8 cellular contexts compared by ENCODE assay signal in the genomic region with DNA sequence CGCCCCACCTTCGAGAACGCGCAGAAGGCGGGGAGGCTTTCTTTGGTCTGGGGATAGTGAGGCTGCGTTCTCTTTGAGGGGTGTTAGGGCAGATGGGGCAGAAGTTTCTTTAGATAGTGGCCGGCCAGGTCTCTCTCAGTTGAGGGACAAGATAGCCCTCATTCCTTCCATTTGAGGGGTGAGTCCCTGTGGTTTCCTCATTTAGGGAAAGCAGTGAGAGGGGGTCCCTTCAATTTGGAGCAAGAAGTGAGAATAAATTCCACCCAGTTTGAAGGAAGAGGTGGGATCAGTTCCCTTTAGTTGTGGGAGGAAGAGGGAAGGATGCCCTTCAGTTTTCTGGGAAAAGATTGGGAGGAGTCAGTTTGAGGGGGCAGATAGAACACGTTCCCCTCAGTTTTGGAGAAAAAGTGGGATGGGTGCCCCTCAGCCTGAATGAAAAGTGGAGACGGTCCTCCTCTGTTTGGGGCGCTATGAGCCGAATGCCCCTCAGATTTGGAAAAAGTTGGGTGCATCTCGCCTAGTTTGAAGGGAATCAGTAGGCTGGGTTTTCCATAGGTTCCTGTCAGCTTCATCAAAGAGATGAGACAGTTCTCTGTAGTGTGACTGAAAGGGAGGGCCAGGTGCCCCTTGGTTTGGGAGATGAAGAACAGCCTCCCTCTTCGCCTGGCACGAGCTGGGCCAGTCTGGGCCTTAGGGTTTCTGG. TPM values are rescaled to one million over a fixed set of nuclear protein-coding genes. Genes with fewer than 3 reads are reported as not detected.
DNase-seq lines count a peak whose midpoint lies in the region; ATAC-seq and TF ChIP-seq lines count a peak whose summit lies in the region.

No MANE protein-coding gene starts in this region.

- no peak for TF ChIP-seq EP300 in upper lobe of left lung (IDR thresholded peaks at IDR 0.05)

- peaks cover 13% of the 10 kb centered on the region for H3K27me3 Mint-ChIP-seq in activated naive CD8-positive, alpha-beta T cell treated with anti-CD3 and anti-CD28 coated beads, Interleukin-2, amount 10 ng/mL, durations not matched to agents 7 days and 5 days

- H3K4me3 Mint-ChIP-seq in activated naive CD8-positive, alpha-beta T cell treated with anti-CD3 and anti-CD28 coated beads, Interleukin-2, amount 10 ng/mL, durations not matched to agents 7 days and 5 days: peak overlapping the region; percentile 82

- no peaks in the 10 kb centered on the region for H3K9me3 Mint-ChIP-seq in activated naive CD8-positive, alpha-beta T cell treated with anti-CD3 and anti-CD28 coated beads, Interleukin-2, amount 10 ng/mL, durations not matched to agents 7 days and 5 days

- 1% methylated on average over 12 to 14 of the region's 14 CpGs for WGBS in lower leg skin, 2 donors
- WGBS in upper lobe of left lung, 2 donors: 6% methylated on average over 7 to 14 of the region's 14 CpGs

- H3K36me3 ChIP-seq in upper lobe of left lung: no peaks in the 10 kb centered on the region

- POLR2A ChIA-PET in activated naive CD8-positive, alpha-beta T cell treated with anti-CD3 and anti-CD28 coated beads, Interleukin-2, amount 10 ng/mL, durations not matched to agents 7 days and 5 days (lab: Charles Lee): interaction anchor here (0.6 to 9.4 kb wide), 18 partner anchors 11 to 445 kb away, joined by 3 to 130 read pairs (median 4); partner anchors contain the start of genes PLEKHG4 and TMEM208

- no peaks in the 10 kb centered on the region for H3K9me3 ChIP-seq in upper lobe of left lung

- H3K27ac Mint-ChIP-seq in activated naive CD8-positive, alpha-beta T cell treated with anti-CD3 and anti-CD28 coated beads, Interleukin-2, amount 10 ng/mL, durations not matched to agents 7 days and 5 days: peak overlapping the region; percentile 70

- DNase-seq in Right ventricle myocardium superior (no peak), left cardiac atrium (no peak), lower leg skin (ENCODE audit: low spot score in 2 of 2) (no peak), upper lobe of left lung (no peak), NCI-H2029 (lab: John Stamatoyannopoulos, UW) (no peak)
- DNase-seq in activated naive CD8-positive, alpha-beta T cell treated with anti-CD3 and anti-CD28 coated beads, Interleukin-2, amount 10 ng/mL, durations not matched to agents 7 days and 5 days: no peak
- DNase-seq in stimulated activated CD4-positive, alpha-beta T cell treated with anti-CD3 and anti-CD28 coated beads, Interleukin-4, amount 100 ng/mL, for 4 hours: no peak

- H3K27me3 ChIP-seq in upper lobe of left lung: peaks cover 0 to 6% (median 3%) of the 10 kb centered on the region in 4 donors

- H3K4me1 Mint-ChIP-seq in activated naive CD8-positive, alpha-beta T cell treated with anti-CD3 and anti-CD28 coated beads, Interleukin-2, amount 10 ng/mL, durations not matched to agents 7 days and 5 days: peaks cover 38% of the 10 kb centered on the region

- ATAC-seq in Right ventricle myocardium superior (ENCODE audit: poor library complexity) (peak; percentile 1), left cardiac atrium (no peak), upper lobe of left lung (ENCODE audit: low FRiP score in 2 of 2) (no peak), GM18858 (IDR thresholded peaks at IDR 0.05; ENCODE audit: unreplicated experiment) (no peak)
- ATAC-seq in activated naive CD8-positive, alpha-beta T cell treated with anti-CD3 and anti-CD28 coated beads, Interleukin-2, amount 10 ng/mL, durations not matched to agents 7 days and 5 days (ENCODE audit: low read depth): no peak

- peak overlapping the region; percentile 38 to 96 (median 94) for H3K27ac ChIP-seq in upper lobe of left lung

- no peak for TF ChIP-seq CTCF in lower leg skin (IDR thresholded peaks at IDR 0.05)
- TF ChIP-seq CTCF in upper lobe of left lung (IDR thresholded peaks at IDR 0.05): no peak

- peaks cover 47 to 54% (median 50%) of the 10 kb centered on the region in 4 donors for H3K4me1 ChIP-seq in upper lobe of left lung

- intact Hi-C loops in Right ventricle myocardium superior (cut with DNase I): no loop called here
- intact Hi-C loops in left cardiac atrium (cut with DNase I): no loop called here
- intact Hi-C loops in lower leg skin (cut with DNase I; ENCODE audit: low total_unique reads): no loop called here

- H3K36me3 Mint-ChIP-seq in activated naive CD8-positive, alpha-beta T cell treated with anti-CD3 and anti-CD28 coated beads, Interleukin-2, amount 10 ng/mL, durations not matched to agents 7 days and 5 days: no peaks in the 10 kb centered on the region

- H3K4me3 ChIP-seq in lower leg skin (ENCODE audit: low read depth, poor library complexity, severe bottlenecking) (peak overlapping the region; percentile 9), upper lobe of left lung (peak overlapping the region; percentile 49 to 99 (median 78))

- TF ChIP-seq POLR2A in lower leg skin (IDR thresholded peaks at IDR 0.05) (no peak), upper lobe of left lung (IDR thresholded peaks at IDR 0.05) (no peak)

RNA-seq across cellular contexts. Expression of gene FHOD1, which starts 0.6 kb away (rescaled TPM):
- 13.5 TPM for total RNA-seq in Right ventricle myocardium superior
- total RNA-seq in left cardiac atrium: 10 to 100 TPM; 18.7 to 25.8 TPM
- total RNA-seq in activated naive CD8-positive, alpha-beta T cell treated with anti-CD3 and anti-CD28 coated beads, Interleukin-2, amount 10 ng/mL, durations not matched to agents 7 days and 5 days: 10 to 100 TPM; 92.2 to 92.8 TPM
- total RNA-seq in lower leg skin: 10 to 100 TPM in 1 of 4 donors, 1 to 10 TPM in 3; 6.3 to 15.6 (median 8.4) TPM
- total RNA-seq in upper lobe of left lung: 100 to 1,000 TPM in 2 of 6 donors, 10 to 100 TPM in 4; 26.0 to 310 (median 91.0) TPM

RNA-seq across cellular contexts. Expression of gene SLC9A5, which starts 0.9 kb away (rescaled TPM):
- 0.83 TPM for total RNA-seq in Right ventricle myocardium superior
- total RNA-seq in left cardiac atrium: 1 to 10 TPM; 1.3 to 1.5 TPM
- 1 to 10 TPM; 3.5 to 4.5 TPM for total RNA-seq in activated naive CD8-positive, alpha-beta T cell treated with anti-CD3 and anti-CD28 coated beads, Interleukin-2, amount 10 ng/mL, durations not matched to agents 7 days and 5 days
- total RNA-seq in lower leg skin: under 1 TPM; 0.04 to 0.83 (median 0.64) TPM
- total RNA-seq in upper lobe of left lung: 10 to 100 TPM in 1 of 6 donors, 1 to 10 TPM in 4, under 1 TPM in 1; 0.76 to 28.3 (median 4.1) TPM

RNA-seq across cellular contexts. Expression of gene TMEM208, which starts 20.9 kb away (rescaled TPM):
- total RNA-seq in Right ventricle myocardium superior (11.0 TPM), left cardiac atrium (10 to 100 TPM; 17.4 to 25.3 TPM), lower leg skin (10 to 100 TPM; 20.8 to 40.3 (median 31.0) TPM), upper lobe of left lung (10 to 100 TPM; 21.1 to 50.6 (median 48.5) TPM)
- total RNA-seq in activated naive CD8-positive, alpha-beta T cell treated with anti-CD3 and anti-CD28 coated beads, Interleukin-2, amount 10 ng/mL, durations not matched to agents 7 days and 5 days: 10 to 100 TPM; 30.3 to 30.5 TPM

RNA-seq across cellular contexts. Expression of gene PLEKHG4, which starts 31.5 kb away (rescaled TPM):
- total RNA-seq in Right ventricle myocardium superior: 0.89 TPM
- total RNA-seq in left cardiac atrium: 1 to 10 TPM; 1.8 to 2.2 TPM
- 10 to 100 TPM; 15.7 to 18.2 TPM for total RNA-seq in activated naive CD8-positive, alpha-beta T cell treated with anti-CD3 and anti-CD28 coated beads, Interleukin-2, amount 10 ng/mL, durations not matched to agents 7 days and 5 days
- 10 to 100 TPM; 16.6 to 28.0 (median 21.2) TPM for total RNA-seq in lower leg skin
- 10 to 100 TPM; 13.4 to 39.8 (median 16.5) TPM for total RNA-seq in upper lobe of left lung

RNA-seq across cellular contexts. Expression of gene ELMO3, which starts 48.9 kb away (rescaled TPM):
- total RNA-seq in Right ventricle myocardium superior (0.54 TPM), left cardiac atrium (1 to 10 TPM; 1.0 to 1.6 TPM), lower leg skin (10 to 100 TPM; 37.2 to 62.2 (median 51.6) TPM), upper lobe of left lung (10 to 100 TPM; 17.4 to 26.2 (median 24.4) TPM)
- 1 to 10 TPM; 7.6 to 9.4 TPM for total RNA-seq in activated naive CD8-positive, alpha-beta T cell treated with anti-CD3 and anti-CD28 coated beads, Interleukin-2, amount 10 ng/mL, durations not matched to agents 7 days and 5 days
